ENCODE assay signal across 11 cellular contexts in the genomic region with DNA sequence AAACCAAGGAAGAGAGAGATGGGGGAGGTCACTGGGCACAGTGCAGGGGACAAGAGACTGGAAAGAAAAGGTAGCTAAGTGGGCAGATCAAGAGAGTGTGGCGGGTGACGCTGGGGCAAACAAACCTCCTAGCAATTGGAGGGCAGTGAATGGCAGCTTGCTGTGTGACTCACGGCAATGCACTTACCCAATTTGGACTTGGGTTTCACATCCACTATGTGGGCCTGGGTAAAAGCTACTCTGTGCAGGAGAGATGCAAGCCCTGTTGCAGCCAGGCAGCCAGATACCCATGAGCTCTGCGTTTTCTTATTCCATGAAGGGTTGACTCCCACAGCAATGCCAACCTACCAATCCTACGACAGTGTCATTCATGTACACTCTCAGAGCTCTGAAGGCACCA. TPM values are rescaled to one million over a fixed set of nuclear protein-coding genes. Genes with fewer than 3 reads are reported as not detected.
DNase-seq lines count a peak whose midpoint lies in the region; ATAC-seq and TF ChIP-seq lines count a peak whose summit lies in the region.
"Had no signal": no experiment of that assay in that cellular context is flagged by ENCODE, and none has a peak within 500 bp of the region (broad histone marks: within the 10 kb centered on the region; RNA-seq: fewer than 3 reads in every experiment).

No MANE protein-coding gene starts in this region.

- H3K27ac ChIP-seq in IMR-90 (ENCODE audit: insufficient read depth, low read length) (no peak overlapping the region), layer of hippocampus (ENCODE audit: low read depth, low read length) (peak overlapping the region; percentile 8), stomach (peak overlapping the region in 4 of 5 donors; percentile 82 to 97 (median 92)), esophagus squamous epithelium (no peak overlapping the region), A673 (ENCODE audit: low read depth, low read length, poor library complexity, severe bottlenecking) (no peak overlapping the region)

- H2AK9ac ChIP-seq in IMR-90 (replicated peaks; ENCODE audit: low read depth, low read length, poor library complexity), result no peak overlapping the region

- BruUV-seq in IMR-90 (replicated peaks; lab: Mats Ljungman, UMichigan) (no TSS peak), A673 (replicated peaks; lab: Mats Ljungman, UMichigan) (no TSS peak)

- POLR2A ChIA-PET in IMR-90 (lab: Charles Lee; ENCODE audit: unreplicated experiment), result no interaction called here
- POLR2A ChIA-PET in A673 (lab: Charles Lee; ENCODE audit: low non-redundant PET), result no interaction called here

- H3K56ac ChIP-seq in IMR-90 (ENCODE audit: extremely low read depth, insufficient read depth, low read length), result no peak overlapping the region

- H3K4ac ChIP-seq in IMR-90 (ENCODE audit: low read depth, low read length), result peak overlapping the region; percentile 52

- no peak for ATAC-seq in IMR-90 (ENCODE audit: low read depth)

- no peak overlapping the region; the same call in 1 of the 2 replicates for H4K5ac ChIP-seq in IMR-90 (ENCODE audit: low read depth, low read length)

- no peak overlapping the region for H2BK5ac ChIP-seq in IMR-90 (ENCODE audit: low read depth, low read length, poor library complexity, severe bottlenecking)

- WGBS in IMR-90 (ENCODE audit: extremely low coverage in 2 of 2, insufficient read length in 1 of 2), 2 experiments, result no CpG with 5 or more reads among the region's 5 CpGs
- WGBS in stomach, 5 donors, result 73 to 89% (median 83%) methylated on average over 5 of the region's 5 CpGs
- 63 to 89% methylated on average over 4 to 5 of the region's 5 CpGs for WGBS in esophagus squamous epithelium, 2 donors

- no peak overlapping the region for H2AFZ ChIP-seq in IMR-90 (replicated peaks; ENCODE audit: low read length, poor library complexity)

- H3K4me1 ChIP-seq in IMR-90 (ENCODE audit: control insufficient read depth, insufficient read depth, low read length) (peaks cover 39% of the 10 kb centered on the region), stomach (peaks cover 83 to 100% (median 92%) of the 10 kb centered on the region in 4 donors), esophagus squamous epithelium (peaks cover 45 to 100% (median 79%) of the 10 kb centered on the region in 3 donors), A673 (ENCODE audit: insufficient read depth, low read length, poor library complexity, severe bottlenecking) (no peaks in the 10 kb centered on the region)

- in situ Hi-C loops in IMR-90 (cut with MboI; ENCODE audit: low sequenced_read_pairs), result no loop called here
- in situ Hi-C loops in KBM-7 (cut with MboI; ENCODE audit: low pct_unique_long_range_greater_than_20kb, low sequenced_read_pairs), result loop anchor here (25.0 kb wide), 1 partner anchor 197 kb away; no protein-coding TSS in a partner anchor

- no peak overlapping the region; the same call in 1 of the 2 replicates for H3K18ac ChIP-seq in IMR-90 (ENCODE audit: low read depth, low read length)

- H3K23ac ChIP-seq in IMR-90 (ENCODE audit: low read depth, low read length), result no peak overlapping the region

- no peak for TF ChIP-seq CTCF in IMR-90 (conservative IDR thresholded peaks at IDR 0.05; ENCODE audit: low read depth, low read length)
- TF ChIP-seq CTCF in stomach (IDR thresholded peaks at IDR 0.05), result no peak
- TF ChIP-seq CTCF in esophagus squamous epithelium (IDR thresholded peaks at IDR 0.05), result no peak
- TF ChIP-seq CTCF in A673 (conservative IDR thresholded peaks at IDR 0.05; ENCODE audit: low read depth, low read length), result no peak

- H3K9me3 ChIP-seq in IMR-90 (ENCODE audit: control insufficient read depth, insufficient read depth, low read length) (no peaks in the 10 kb centered on the region), stomach (no peaks in the 10 kb centered on the region), esophagus squamous epithelium (no peaks in the 10 kb centered on the region), A673 (ENCODE audit: low read depth, low read length, poor library complexity, severe bottlenecking) (no peaks in the 10 kb centered on the region)

- intact Hi-C loops in IMR-90 (cut with micrococcal nuclease), result no loop called here
- intact Hi-C loops in stomach (cut with DNase I; ENCODE audit: low total_unique reads), result no loop called here
- intact Hi-C loops in esophagus squamous epithelium (cut with DNase I), result no loop called here
- intact Hi-C loops in A673 (cut with micrococcal nuclease; ENCODE audit: unreplicated experiment), result no loop called here

- no peak for DNase-seq in IMR-90
- DNase-seq in RPMI7951 (ENCODE audit: low read depth), result peak; percentile 71
- no peak for DNase-seq in stomach
- no peak for DNase-seq in KBM-7
- DNase-seq in esophagus squamous epithelium (lab: John Stamatoyannopoulos, UW), result no peak
- DNase-seq in A673 (ENCODE audit: low spot score), result no peak
- DNase-seq: activated CD4-positive, alpha-beta T cell treated with anti-CD3 and anti-CD28 coated beads for 1 hour; activated T-cell treated with anti-CD3 and anti-CD28 coated beads, Interleukin-2, amount 50 U/mL, for 1 hour; GDM1; NCI-H146 had no signal

- peak overlapping the region; percentile 72; the same call in 1 of the 2 replicates for H3K14ac ChIP-seq in IMR-90 (replicated peaks; ENCODE audit: low read depth, low read length)

- peak overlapping the region in 1 of 2 experiments; percentile 32; a peak in 1 of 4 replicates for H4K8ac ChIP-seq in IMR-90 (ENCODE audit: low read depth in 2 of 2, low read length in 2 of 2)

- no peak overlapping the region for H3K9ac ChIP-seq in IMR-90 (ENCODE audit: low read depth, low read length)

- no peak overlapping the region for H2BK20ac ChIP-seq in IMR-90 (ENCODE audit: low read depth, low read length)

- TF ChIP-seq RAD21 in IMR-90 (IDR thresholded peaks at IDR 0.05; ENCODE audit: low read length), result no peak

- TF ChIP-seq POLR2A in IMR-90 (IDR thresholded peaks at IDR 0.05; ENCODE audit: low read depth, low read length) (no peak), stomach (IDR thresholded peaks at IDR 0.05) (no peak), esophagus squamous epithelium (IDR thresholded peaks at IDR 0.05) (no peak)

- no peaks in the 10 kb centered on the region for H3K36me3 ChIP-seq in IMR-90 (ENCODE audit: control insufficient read depth, insufficient read depth, low read length)
- H3K36me3 ChIP-seq in stomach, result peaks cover 0 to 3% (median 0%) of the 10 kb centered on the region in 4 donors
- peaks cover 0 to 24% (median 0%) of the 10 kb centered on the region in 3 donors for H3K36me3 ChIP-seq in esophagus squamous epithelium
- H3K36me3 ChIP-seq in A673 (ENCODE audit: insufficient read depth, low read length, poor library complexity, severe bottlenecking), result no peaks in the 10 kb centered on the region

- peaks cover 0 to 59% of the 10 kb centered on the region in 2 experiments; a peak in 3 of 4 replicates for H3K79me1 ChIP-seq in IMR-90 (ENCODE audit: low read depth in 1 of 2, low read length in 2 of 2)

- no peak for TF ChIP-seq EP300 in stomach (IDR thresholded peaks at IDR 0.05)

- dilution Hi-C loops in IMR-90 (cut with HindIII; ENCODE audit: low sequenced_read_pairs, unreplicated experiment), result no loop called here

- peak overlapping the region; percentile 33; the same call in 1 of the 2 replicates for H2AK5ac ChIP-seq in IMR-90 (ENCODE audit: low read depth, low read length)

- H3K27me3 ChIP-seq in IMR-90 (ENCODE audit: control insufficient read depth, insufficient read depth, low read length) (no peaks in the 10 kb centered on the region), layer of hippocampus (ENCODE audit: control insufficient read depth, insufficient read depth, low read length) (peaks cover 2% of the 10 kb centered on the region), stomach (no peaks in the 10 kb centered on the region), esophagus squamous epithelium (no peaks in the 10 kb centered on the region), A673 (replicated peaks; ENCODE audit: insufficient read depth, low read depth, low read length, poor library complexity) (peaks cover 52% of the 10 kb centered on the region)

- H4K20me1 ChIP-seq in IMR-90 (ENCODE audit: insufficient read depth, low read length), result no peaks in the 10 kb centered on the region

- H2BK120ac ChIP-seq in IMR-90 (ENCODE audit: low read depth, low read length), result peak overlapping the region; percentile 69

- peaks cover 27% of the 10 kb centered on the region for H3K9me1 ChIP-seq in IMR-90 (ENCODE audit: insufficient read depth, low read length)

- H3K4me3 ChIP-seq in IMR-90 (ENCODE audit: insufficient read depth, low read depth, low read length) (no peak overlapping the region), stomach (no peak overlapping the region), esophagus squamous epithelium (no peak overlapping the region), A673 (ENCODE audit: low read depth, low read length, poor library complexity, severe bottlenecking) (no peak overlapping the region)

- CTCF ChIA-PET in IMR-90 (lab: Yijun Ruan, JAX) (no interaction called here), A673 (lab: Charles Lee) (no interaction called here)

- H2BK15ac ChIP-seq in IMR-90 (ENCODE audit: low read depth, low read length), result 0 out of 3 replicates have a peak overlapping the region, but pooled peaks have one; percentile 28

- peak overlapping the region; percentile 32; the same call in 1 of the 2 replicates for H4K91ac ChIP-seq in IMR-90 (ENCODE audit: insufficient read depth, low read depth, low read length)

- no peak overlapping the region for H3K4me2 ChIP-seq in IMR-90 (ENCODE audit: low read depth, low read length)

TF ChIP-seq in IMR-90, 13 proteins besides CTCF, POLR2A, EP300 and RAD21:
- no peak for TF ChIP-seq RCOR1 (IDR thresholded peaks at IDR 0.05; ENCODE audit: insufficient replicate concordance, low read length)
- no peak for TF ChIP-seq RFX5 (IDR thresholded peaks at IDR 0.05; ENCODE audit: low read depth, low read length)
- TF ChIP-seq BHLHE40 (IDR thresholded peaks at IDR 0.05; ENCODE audit: low read depth, low read length), result no peak
- TF ChIP-seq MXI1 (IDR thresholded peaks at IDR 0.05; ENCODE audit: borderline replicate concordance, low read depth, low read length), result no peak
- no peak for TF ChIP-seq CHD1 (IDR thresholded peaks at IDR 0.05; ENCODE audit: low read depth, low read length)
- no peak for TF ChIP-seq CEBPB (IDR thresholded peaks at IDR 0.05; ENCODE audit: low read depth, low read length)
- no peak for TF ChIP-seq SMC3 (IDR thresholded peaks at IDR 0.05; ENCODE audit: low read depth, low read length)
- no peak for TF ChIP-seq NFE2L2 (IDR thresholded peaks at IDR 0.05; ENCODE audit: low read depth, low read length)

RNA-seq across cellular contexts. Expression of gene PLXNA2, which starts 9.5 kb away (rescaled TPM):
- total RNA-seq in IMR-90 (2012; rRNA removed) (0.56 and 0.72 TPM in 2 replicates), stomach (100 to 1,000 TPM in 1 of 5 donors, 10 to 100 TPM in 4; 21.0 to 185 (median 39.7) TPM), esophagus squamous epithelium (10 to 100 TPM; 26.9 to 54.0 (median 46.1) TPM), A673 (2021) (0.06 TPM in 1 of 2 replicates, not detected in the other)
- polyA plus RNA-seq in IMR-90 (2012; rRNA removed) (1.1 and 1.2 TPM in 2 replicates), stomach (10 to 100 TPM in 1 of 3 donors, 1 to 10 TPM in 2; 2.7 to 13.9 (median 4.0) TPM)
- polyA plus RNA-seq in IMR-90 (2012; cell fraction: cytosol; rRNA removed), result 0.45 and 0.59 TPM in 2 replicates
- polyA plus RNA-seq in IMR-90 (2012; cell fraction: nucleus; rRNA removed; ENCODE audit: low replicate concordance), result 3.2 and 3.3 TPM in 2 replicates
- total RNA-seq in RPMI7951 (2014; rRNA removed; shearing (Covaris generic)), result 7.0 and 9.4 TPM in 2 replicates

Comparison
In these comparisons a context has a peak if more than half of its experiments do, and no peak if none do; other contexts are left out.
1. H3K27ac ChIP-seq: peak in layer of hippocampus (single experiment) and stomach (4 of 5); none in IMR-90 (single experiment), esophagus squamous epithelium (0 of 4) and A673 (single experiment).